Comparison of ENCODE assay signal across 1 cellular context in the genomic region with DNA sequence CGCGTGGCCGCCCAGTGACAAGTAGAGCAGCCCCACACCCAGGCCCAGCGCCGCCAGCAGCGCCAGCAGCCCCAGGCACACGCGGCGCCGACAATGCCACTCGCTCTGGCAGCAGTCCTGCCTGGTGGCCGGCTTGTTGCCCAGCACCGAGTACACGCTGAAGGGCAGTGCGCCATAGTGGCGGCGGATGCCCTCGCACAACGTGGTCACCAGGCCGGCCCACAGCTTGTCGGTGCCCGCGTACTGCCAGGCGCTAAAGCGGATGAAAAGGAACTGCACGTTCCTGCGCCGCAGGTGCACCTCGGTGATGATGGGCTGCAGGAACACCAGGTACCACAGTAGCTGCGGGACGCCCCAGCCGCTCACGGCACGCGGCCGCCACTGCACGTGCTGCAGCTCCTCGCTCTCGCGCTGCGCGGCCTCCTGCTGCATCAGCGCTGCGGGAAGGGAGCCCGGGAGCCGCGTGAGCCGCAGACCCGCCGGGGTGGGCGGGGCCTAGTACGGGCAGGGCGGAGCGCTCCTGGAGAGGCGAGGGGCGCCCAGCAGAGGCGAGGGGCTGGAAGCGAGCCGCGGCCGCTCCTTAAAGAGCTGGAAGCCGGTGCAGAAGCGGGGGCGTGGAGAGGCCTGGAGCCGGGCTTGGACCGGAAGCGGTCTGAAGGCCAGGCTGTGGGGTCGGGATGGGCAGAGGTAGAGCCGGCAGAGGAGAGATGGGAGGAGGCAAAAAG.
TF ChIP-seq lines count a peak whose summit lies in the region.

No MANE protein-coding gene starts in this region.

TF ChIP-seq in HepG2, 621 proteins besides CTCF, POLR2A, EP300 and RAD21 (continues in another document):
- TF ChIP-seq ZNF10 (CRISPR knock-in tag; IDR thresholded peaks at IDR 0.05; ENCODE audit: borderline replicate concordance, low read depth): no peak
- no peak for TF ChIP-seq POGZ (CRISPR knock-in tag; IDR thresholded peaks at IDR 0.05)
- TF ChIP-seq ZNF746 (CRISPR knock-in tag; IDR thresholded peaks at IDR 0.05): no peak
- TF ChIP-seq, protein P1, sequence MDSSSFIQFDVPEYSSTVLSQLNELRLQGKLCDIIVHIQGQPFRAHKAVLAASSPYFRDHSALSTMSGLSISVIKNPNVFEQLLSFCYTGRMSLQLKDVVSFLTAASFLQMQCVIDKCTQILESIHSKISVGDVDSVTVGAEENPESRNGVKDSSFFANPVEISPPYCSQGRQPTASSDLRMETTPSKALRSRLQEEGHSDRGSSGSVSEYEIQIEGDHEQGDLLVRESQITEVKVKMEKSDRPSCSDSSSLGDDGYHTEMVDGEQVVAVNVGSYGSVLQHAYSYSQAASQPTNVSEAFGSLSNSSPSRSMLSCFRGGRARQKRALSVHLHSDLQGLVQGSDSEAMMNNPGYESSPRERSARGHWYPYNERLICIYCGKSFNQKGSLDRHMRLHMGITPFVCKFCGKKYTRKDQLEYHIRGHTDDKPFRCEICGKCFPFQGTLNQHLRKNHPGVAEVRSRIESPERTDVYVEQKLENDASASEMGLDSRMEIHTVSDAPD (CRISPR knock-in tag; IDR thresholded peaks at IDR 0.05): no peak
- no peak for TF ChIP-seq SYNCRIP (IDR thresholded peaks at IDR 0.05; ENCODE audit: insufficient read depth, low read depth, low read length)
- TF ChIP-seq NR2F2 (IDR thresholded peaks at IDR 0.05; ENCODE audit: borderline replicate concordance, low read depth): no peak
- TF ChIP-seq, protein P2, sequence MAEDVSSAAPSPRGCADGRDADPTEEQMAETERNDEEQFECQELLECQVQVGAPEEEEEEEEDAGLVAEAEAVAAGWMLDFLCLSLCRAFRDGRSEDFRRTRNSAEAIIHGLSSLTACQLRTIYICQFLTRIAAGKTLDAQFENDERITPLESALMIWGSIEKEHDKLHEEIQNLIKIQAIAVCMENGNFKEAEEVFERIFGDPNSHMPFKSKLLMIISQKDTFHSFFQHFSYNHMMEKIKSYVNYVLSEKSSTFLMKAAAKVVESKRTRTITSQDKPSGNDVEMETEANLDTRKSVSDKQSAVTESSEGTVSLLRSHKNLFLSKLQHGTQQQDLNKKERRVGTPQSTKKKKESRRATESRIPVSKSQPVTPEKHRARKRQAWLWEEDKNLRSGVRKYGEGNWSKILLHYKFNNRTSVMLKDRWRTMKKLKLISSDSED (CRISPR knock-in tag; IDR thresholded peaks at IDR 0.05): no peak
- TF ChIP-seq ZFP90 (CRISPR knock-in tag; IDR thresholded peaks at IDR 0.05; ENCODE audit: borderline replicate concordance): no peak
- TF ChIP-seq HCFC1 (IDR thresholded peaks at IDR 0.05; ENCODE audit: low read depth, low read length): no peak
- no peak for TF ChIP-seq ZNF558 (CRISPR knock-in tag; IDR thresholded peaks at IDR 0.05; ENCODE audit: borderline replicate concordance)
- TF ChIP-seq, protein P3, sequence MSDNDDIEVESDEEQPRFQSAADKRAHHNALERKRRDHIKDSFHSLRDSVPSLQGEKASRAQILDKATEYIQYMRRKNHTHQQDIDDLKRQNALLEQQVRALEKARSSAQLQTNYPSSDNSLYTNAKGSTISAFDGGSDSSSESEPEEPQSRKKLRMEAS (IDR thresholded peaks at IDR 0.05): 0 out of 2 replicates have a peak, but pooled peaks have one; percentile 34
- no peak for TF ChIP-seq KLF16 (CRISPR knock-in tag; IDR thresholded peaks at IDR 0.05)
- peak; percentile 52 for TF ChIP-seq RBM39 (IDR thresholded peaks at IDR 0.05; ENCODE audit: low read depth, low read length, poor library complexity, severe bottlenecking)
- TF ChIP-seq RCOR2 (CRISPR knock-in tag; IDR thresholded peaks at IDR 0.05): no peak
- no peak for TF ChIP-seq SALL1 (CRISPR knock-in tag; IDR thresholded peaks at IDR 0.05)
- TF ChIP-seq STAT5B (CRISPR knock-in tag; IDR thresholded peaks at IDR 0.05): no peak
- TF ChIP-seq, protein P4, sequence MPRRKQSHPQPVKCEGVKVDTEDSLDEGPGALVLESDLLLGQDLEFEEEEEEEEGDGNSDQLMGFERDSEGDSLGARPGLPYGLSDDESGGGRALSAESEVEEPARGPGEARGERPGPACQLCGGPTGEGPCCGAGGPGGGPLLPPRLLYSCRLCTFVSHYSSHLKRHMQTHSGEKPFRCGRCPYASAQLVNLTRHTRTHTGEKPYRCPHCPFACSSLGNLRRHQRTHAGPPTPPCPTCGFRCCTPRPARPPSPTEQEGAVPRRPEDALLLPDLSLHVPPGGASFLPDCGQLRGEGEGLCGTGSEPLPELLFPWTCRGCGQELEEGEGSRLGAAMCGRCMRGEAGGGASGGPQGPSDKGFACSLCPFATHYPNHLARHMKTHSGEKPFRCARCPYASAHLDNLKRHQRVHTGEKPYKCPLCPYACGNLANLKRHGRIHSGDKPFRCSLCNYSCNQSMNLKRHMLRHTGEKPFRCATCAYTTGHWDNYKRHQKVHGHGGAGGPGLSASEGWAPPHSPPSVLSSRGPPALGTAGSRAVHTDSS (CRISPR knock-in tag; conservative IDR thresholded peaks at IDR 0.05): no peak
- TF ChIP-seq, protein P5, sequence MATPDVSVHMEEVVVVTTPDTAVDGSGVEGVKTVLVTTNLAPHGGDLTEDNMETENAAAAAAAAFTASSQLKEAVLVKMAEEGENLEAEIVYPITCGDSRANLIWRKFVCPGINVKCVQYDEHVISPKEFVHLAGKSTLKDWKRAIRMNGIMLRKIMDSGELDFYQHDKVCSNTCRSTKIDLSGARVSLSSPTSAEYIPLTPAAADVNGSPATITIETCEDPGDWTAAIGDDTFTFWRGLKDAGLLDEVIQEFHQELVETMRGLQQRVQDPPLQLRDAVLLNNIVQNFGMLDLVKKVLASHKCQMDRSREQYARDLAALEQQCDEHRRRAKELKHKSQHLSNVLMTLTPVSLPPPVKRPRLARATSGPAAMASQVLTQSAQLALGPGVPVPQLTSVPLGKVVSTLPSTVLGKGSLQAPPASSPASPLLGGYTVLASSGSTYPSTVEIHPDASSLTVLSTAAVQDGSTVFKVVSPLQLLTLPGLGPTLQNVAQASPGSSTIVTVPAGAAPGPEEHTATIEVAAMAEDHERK (CRISPR knock-in tag; IDR thresholded peaks at IDR 0.05; ENCODE audit: low read depth): no peak
- TF ChIP-seq, protein P6, sequence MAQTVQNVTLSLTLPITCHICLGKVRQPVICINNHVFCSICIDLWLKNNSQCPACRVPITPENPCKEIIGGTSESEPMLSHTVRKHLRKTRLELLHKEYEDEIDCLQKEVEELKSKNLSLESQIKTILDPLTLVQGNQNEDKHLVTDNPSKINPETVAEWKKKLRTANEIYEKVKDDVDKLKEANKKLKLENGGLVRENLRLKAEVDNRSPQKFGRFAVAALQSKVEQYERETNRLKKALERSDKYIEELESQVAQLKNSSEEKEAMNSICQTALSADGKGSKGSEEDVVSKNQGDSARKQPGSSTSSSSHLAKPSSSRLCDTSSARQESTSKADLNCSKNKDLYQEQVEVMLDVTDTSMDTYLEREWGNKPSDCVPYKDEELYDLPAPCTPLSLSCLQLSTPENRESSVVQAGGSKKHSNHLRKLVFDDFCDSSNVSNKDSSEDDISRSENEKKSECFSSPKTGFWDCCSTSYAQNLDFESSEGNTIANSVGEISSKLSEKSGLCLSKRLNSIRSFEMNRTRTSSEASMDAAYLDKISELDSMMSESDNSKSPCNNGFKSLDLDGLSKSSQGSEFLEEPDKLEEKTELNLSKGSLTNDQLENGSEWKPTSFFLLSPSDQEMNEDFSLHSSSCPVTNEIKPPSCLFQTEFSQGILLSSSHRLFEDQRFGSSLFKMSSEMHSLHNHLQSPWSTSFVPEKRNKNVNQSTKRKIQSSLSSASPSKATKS (CRISPR knock-in tag; IDR thresholded peaks at IDR 0.05): no peak
- peak; percentile 4; the same call in 1 of the 2 replicates for TF ChIP-seq ZBTB7B (CRISPR knock-in tag; IDR thresholded peaks at IDR 0.05)
- TF ChIP-seq ZKSCAN5 (CRISPR knock-in tag; IDR thresholded peaks at IDR 0.05): no peak
- TF ChIP-seq ZFAT (CRISPR knock-in tag; conservative IDR thresholded peaks at IDR 0.05): no peak
- TF ChIP-seq, protein P7, sequence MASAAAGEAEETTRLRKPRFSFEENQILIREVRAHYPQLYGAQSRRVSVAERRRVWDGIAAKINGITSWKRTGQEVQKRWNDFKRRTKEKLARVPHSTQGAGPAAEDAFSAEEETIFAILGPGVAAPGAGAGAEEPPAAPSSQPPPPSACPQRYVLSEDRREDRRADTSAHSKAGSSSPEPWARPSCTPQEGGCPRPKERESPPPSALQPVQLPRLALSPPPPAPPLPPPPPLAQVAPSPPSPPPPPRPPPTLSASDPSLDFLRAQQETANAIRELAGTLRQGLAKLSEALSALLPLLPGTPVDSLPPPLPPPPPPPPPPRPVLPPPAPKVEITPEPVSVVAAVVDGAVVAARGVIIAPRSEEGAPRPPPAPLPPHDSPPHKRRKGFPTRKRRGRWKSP (CRISPR knock-in tag; IDR thresholded peaks at IDR 0.05): no peak
- TF ChIP-seq ZNF879 (CRISPR knock-in tag; IDR thresholded peaks at IDR 0.05): no peak
- TF ChIP-seq AHR (CRISPR knock-in tag; IDR thresholded peaks at IDR 0.05): no peak
- TF ChIP-seq, protein P8, sequence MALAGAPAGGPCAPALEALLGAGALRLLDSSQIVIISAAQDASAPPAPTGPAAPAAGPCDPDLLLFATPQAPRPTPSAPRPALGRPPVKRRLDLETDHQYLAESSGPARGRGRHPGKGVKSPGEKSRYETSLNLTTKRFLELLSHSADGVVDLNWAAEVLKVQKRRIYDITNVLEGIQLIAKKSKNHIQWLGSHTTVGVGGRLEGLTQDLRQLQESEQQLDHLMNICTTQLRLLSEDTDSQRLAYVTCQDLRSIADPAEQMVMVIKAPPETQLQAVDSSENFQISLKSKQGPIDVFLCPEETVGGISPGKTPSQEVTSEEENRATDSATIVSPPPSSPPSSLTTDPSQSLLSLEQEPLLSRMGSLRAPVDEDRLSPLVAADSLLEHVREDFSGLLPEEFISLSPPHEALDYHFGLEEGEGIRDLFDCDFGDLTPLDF (CRISPR knock-in tag; IDR thresholded peaks at IDR 0.05): no peak
- TF ChIP-seq, protein P9, sequence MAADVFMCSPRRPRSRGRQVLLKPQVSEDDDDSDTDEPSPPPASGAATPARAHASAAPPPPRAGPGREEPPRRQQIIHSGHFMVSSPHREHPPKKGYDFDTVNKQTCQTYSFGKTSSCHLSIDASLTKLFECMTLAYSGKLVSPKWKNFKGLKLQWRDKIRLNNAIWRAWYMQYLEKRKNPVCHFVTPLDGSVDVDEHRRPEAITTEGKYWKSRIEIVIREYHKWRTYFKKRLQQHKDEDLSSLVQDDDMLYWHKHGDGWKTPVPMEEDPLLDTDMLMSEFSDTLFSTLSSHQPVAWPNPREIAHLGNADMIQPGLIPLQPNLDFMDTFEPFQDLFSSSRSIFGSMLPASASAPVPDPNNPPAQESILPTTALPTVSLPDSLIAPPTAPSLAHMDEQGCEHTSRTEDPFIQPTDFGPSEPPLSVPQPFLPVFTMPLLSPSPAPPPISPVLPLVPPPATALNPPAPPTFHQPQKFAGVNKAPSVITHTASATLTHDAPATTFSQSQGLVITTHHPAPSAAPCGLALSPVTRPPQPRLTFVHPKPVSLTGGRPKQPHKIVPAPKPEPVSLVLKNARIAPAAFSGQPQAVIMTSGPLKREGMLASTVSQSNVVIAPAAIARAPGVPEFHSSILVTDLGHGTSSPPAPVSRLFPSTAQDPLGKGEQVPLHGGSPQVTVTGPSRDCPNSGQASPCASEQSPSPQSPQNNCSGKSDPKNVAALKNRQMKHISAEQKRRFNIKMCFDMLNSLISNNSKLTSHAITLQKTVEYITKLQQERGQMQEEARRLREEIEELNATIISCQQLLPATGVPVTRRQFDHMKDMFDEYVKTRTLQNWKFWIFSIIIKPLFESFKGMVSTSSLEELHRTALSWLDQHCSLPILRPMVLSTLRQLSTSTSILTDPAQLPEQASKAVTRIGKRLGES (CRISPR knock-in tag; IDR thresholded peaks at IDR 0.05; ENCODE audit: borderline replicate concordance): no peak
- no peak for TF ChIP-seq ZFP62 (CRISPR knock-in tag; IDR thresholded peaks at IDR 0.05)
- TF ChIP-seq, protein P10, sequence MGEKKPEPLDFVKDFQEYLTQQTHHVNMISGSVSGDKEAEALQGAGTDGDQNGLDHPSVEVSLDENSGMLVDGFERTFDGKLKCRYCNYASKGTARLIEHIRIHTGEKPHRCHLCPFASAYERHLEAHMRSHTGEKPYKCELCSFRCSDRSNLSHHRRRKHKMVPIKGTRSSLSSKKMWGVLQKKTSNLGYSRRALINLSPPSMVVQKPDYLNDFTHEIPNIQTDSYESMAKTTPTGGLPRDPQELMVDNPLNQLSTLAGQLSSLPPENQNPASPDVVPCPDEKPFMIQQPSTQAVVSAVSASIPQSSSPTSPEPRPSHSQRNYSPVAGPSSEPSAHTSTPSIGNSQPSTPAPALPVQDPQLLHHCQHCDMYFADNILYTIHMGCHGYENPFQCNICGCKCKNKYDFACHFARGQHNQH (CRISPR knock-in tag; IDR thresholded peaks at IDR 0.05): 0 out of 2 replicates have a peak, but pooled peaks have one; percentile 7
- TF ChIP-seq, protein P11, sequence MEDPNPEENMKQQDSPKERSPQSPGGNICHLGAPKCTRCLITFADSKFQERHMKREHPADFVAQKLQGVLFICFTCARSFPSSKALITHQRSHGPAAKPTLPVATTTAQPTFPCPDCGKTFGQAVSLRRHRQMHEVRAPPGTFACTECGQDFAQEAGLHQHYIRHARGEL (CRISPR knock-in tag; IDR thresholded peaks at IDR 0.05): no peak
- TF ChIP-seq ZNF20 (CRISPR knock-in tag; IDR thresholded peaks at IDR 0.05): no peak
- TF ChIP-seq MYNN (CRISPR knock-in tag; IDR thresholded peaks at IDR 0.05; ENCODE audit: low read depth): no peak
- TF ChIP-seq NFATC3 (CRISPR knock-in tag; IDR thresholded peaks at IDR 0.05): no peak
- TF ChIP-seq NR2F1 (CRISPR knock-in tag; IDR thresholded peaks at IDR 0.05): no peak
- no peak for TF ChIP-seq NONO (IDR thresholded peaks at IDR 0.05)
- 0 out of 2 replicates have a peak, but pooled peaks have one; percentile 2 for TF ChIP-seq NONO (CRISPR knock-in tag; conservative IDR thresholded peaks at IDR 0.05)
- TF ChIP-seq ZBTB8A (CRISPR knock-in tag; IDR thresholded peaks at IDR 0.05; ENCODE audit: borderline replicate concordance, low read depth): no peak
- TF ChIP-seq MYC (CRISPR knock-in tag; IDR thresholded peaks at IDR 0.05; ENCODE audit: borderline replicate concordance): peak; percentile 43; the same call in 1 of the 2 replicates
- TF ChIP-seq, protein P12, sequence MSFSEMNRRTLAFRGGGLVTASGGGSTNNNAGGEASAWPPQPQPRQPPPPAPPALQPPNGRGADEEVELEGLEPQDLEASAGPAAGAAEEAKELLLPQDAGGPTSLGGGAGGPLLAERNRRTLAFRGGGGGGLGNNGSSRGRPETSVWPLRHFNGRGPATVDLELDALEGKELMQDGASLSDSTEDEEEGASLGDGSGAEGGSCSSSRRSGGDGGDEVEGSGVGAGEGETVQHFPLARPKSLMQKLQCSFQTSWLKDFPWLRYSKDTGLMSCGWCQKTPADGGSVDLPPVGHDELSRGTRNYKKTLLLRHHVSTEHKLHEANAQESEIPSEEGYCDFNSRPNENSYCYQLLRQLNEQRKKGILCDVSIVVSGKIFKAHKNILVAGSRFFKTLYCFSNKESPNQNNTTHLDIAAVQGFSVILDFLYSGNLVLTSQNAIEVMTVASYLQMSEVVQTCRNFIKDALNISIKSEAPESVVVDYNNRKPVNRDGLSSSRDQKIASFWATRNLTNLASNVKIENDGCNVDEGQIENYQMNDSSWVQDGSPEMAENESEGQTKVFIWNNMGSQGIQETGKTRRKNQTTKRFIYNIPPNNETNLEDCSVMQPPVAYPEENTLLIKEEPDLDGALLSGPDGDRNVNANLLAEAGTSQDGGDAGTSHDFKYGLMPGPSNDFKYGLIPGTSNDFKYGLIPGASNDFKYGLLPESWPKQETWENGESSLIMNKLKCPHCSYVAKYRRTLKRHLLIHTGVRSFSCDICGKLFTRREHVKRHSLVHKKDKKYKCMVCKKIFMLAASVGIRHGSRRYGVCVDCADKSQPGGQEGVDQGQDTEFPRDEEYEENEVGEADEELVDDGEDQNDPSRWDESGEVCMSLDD (CRISPR knock-in tag; IDR thresholded peaks at IDR 0.05; ENCODE audit: borderline replicate concordance): no peak
- TF ChIP-seq ZC3H4 (CRISPR knock-in tag; IDR thresholded peaks at IDR 0.05; ENCODE audit: borderline replicate concordance): no peak
- TF ChIP-seq ZFY (CRISPR knock-in tag; IDR thresholded peaks at IDR 0.05): peak; percentile 30; the same call in 1 of the 2 replicates
- peak; percentile 45; the same call in 1 of the 2 replicates for TF ChIP-seq MTA1 (CRISPR knock-in tag; IDR thresholded peaks at IDR 0.05; ENCODE audit: borderline replicate concordance)
